In genomic region chr19:5006201-5006600, GRCh38 we compare ENCODE assay signal across 1 cellular context.
TF ChIP-seq lines count a peak whose summit lies in the region.

No MANE protein-coding gene starts in this region.

TF ChIP-seq in K562, 482 proteins besides CTCF, POLR2A, EP300 and RAD21 (continued from another document):
- no peak for TF ChIP-seq PKNOX1 (IDR thresholded peaks at IDR 0.05)
- no peak for TF ChIP-seq NUFIP1 (IDR thresholded peaks at IDR 0.05; ENCODE audit: partially characterized antibody)
- no peak for TF ChIP-seq ZNF766 (CRISPR knock-in tag; conservative IDR thresholded peaks at IDR 0.05)
- TF ChIP-seq MTF1 (CRISPR knock-in tag; IDR thresholded peaks at IDR 0.05; ENCODE audit: borderline replicate concordance) = no peak
- no peak for TF ChIP-seq KLF16 (IDR thresholded peaks at IDR 0.05)
- no peak for TF ChIP-seq MITF (IDR thresholded peaks at IDR 0.05)
- no peak for TF ChIP-seq MYNN (IDR thresholded peaks at IDR 0.05)
- TF ChIP-seq MYNN (CRISPR knock-in tag; IDR thresholded peaks at IDR 0.05) = no peak
- no peak for TF ChIP-seq SUPT5H (IDR thresholded peaks at IDR 0.05)
- no peak for TF ChIP-seq RBM34 (IDR thresholded peaks at IDR 0.05; ENCODE audit: borderline replicate concordance, insufficient read depth, low read length)
- no peak for TF ChIP-seq BRD4 (IDR thresholded peaks at IDR 0.05)
- TF ChIP-seq ARID1B (IDR thresholded peaks at IDR 0.05) = peak; percentile 51
- TF ChIP-seq ZNF668 (CRISPR knock-in tag; IDR thresholded peaks at IDR 0.05) = no peak
- TF ChIP-seq CBFA2T3 (IDR thresholded peaks at IDR 0.05) = peak; percentile 62
- no peak for TF ChIP-seq SAP30 (IDR thresholded peaks at IDR 0.05; ENCODE audit: borderline replicate concordance, insufficient read depth, low read depth, low read length, poor library complexity, severe bottlenecking)
- no peak for TF ChIP-seq ELF1 (tag; IDR thresholded peaks at IDR 0.05)
- TF ChIP-seq TCF3 (CRISPR knock-in tag; IDR thresholded peaks at IDR 0.05) = peak; percentile 47; the same call in 1 of the 2 replicates
- TF ChIP-seq HDGF (IDR thresholded peaks at IDR 0.05) = no peak
- TF ChIP-seq PREB (CRISPR knock-in tag; IDR thresholded peaks at IDR 0.05) = no peak
- no peak for TF ChIP-seq RFX5 (IDR thresholded peaks at IDR 0.05; ENCODE audit: low read depth, low read length)
- TF ChIP-seq ZFPM2 (CRISPR knock-in tag; IDR thresholded peaks at IDR 0.05) = no peak
- TF ChIP-seq RFX1 (IDR thresholded peaks at IDR 0.05) = peak; percentile 54
- no peak for TF ChIP-seq SMARCA4 (IDR thresholded peaks at IDR 0.05)
- TF ChIP-seq ZNF174 (CRISPR knock-in tag; IDR thresholded peaks at IDR 0.05) = no peak
- TF ChIP-seq CBFB (CRISPR knock-in tag; IDR thresholded peaks at IDR 0.05) = no peak
- no peak for TF ChIP-seq TAF7 (tag; IDR thresholded peaks at IDR 0.05)
- no peak for TF ChIP-seq SRSF3 (IDR thresholded peaks at IDR 0.05; ENCODE audit: insufficient read depth, low read length)
- TF ChIP-seq ZNF165 (CRISPR knock-in tag; IDR thresholded peaks at IDR 0.05; ENCODE audit: borderline replicate concordance) = no peak
- no peak for TF ChIP-seq SIN3B (IDR thresholded peaks at IDR 0.05; ENCODE audit: low read depth)
- TF ChIP-seq, protein P1, sequence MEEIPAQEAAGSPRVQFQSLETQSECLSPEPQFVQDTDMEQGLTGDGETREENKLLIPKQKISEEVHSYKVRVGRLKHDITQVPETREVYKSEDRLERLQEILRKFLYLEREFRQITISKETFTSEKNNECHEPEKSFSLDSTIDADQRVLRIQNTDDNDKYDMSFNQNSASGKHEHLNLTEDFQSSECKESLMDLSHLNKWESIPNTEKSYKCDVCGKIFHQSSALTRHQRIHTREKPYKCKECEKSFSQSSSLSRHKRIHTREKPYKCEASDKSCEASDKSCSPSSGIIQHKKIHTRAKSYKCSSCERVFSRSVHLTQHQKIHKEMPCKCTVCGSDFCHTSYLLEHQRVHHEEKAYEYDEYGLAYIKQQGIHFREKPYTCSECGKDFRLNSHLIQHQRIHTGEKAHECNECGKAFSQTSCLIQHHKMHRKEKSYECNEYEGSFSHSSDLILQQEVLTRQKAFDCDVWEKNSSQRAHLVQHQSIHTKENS (CRISPR knock-in tag; IDR thresholded peaks at IDR 0.05) = no peak
- TF ChIP-seq HDAC1 (IDR thresholded peaks at IDR 0.05) = no peak
- TF ChIP-seq, protein P2, sequence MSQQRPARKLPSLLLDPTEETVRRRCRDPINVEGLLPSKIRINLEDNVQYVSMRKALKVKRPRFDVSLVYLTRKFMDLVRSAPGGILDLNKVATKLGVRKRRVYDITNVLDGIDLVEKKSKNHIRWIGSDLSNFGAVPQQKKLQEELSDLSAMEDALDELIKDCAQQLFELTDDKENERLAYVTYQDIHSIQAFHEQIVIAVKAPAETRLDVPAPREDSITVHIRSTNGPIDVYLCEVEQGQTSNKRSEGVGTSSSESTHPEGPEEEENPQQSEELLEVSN (IDR thresholded peaks at IDR 0.05; ENCODE audit: borderline replicate concordance in 1 of 2, extremely low read depth in 1 of 2, insufficient read depth in 1 of 2, insufficient read length in 1 of 2, low read depth in 1 of 2, low read length in 1 of 2, poor library complexity in 1 of 2, severe bottlenecking in 1 of 2) = no peak
- no peak for TF ChIP-seq ZKSCAN1 (IDR thresholded peaks at IDR 0.05; ENCODE audit: low read depth, low read length)
- no peak for TF ChIP-seq CBX5 (IDR thresholded peaks at IDR 0.05; ENCODE audit: borderline replicate concordance, low read depth)
- TF ChIP-seq ATF4 (CRISPR knock-in tag; IDR thresholded peaks at IDR 0.05) = no peak
- peak; percentile 43; the same call in 1 of the 2 replicates for TF ChIP-seq CBFA2T2 (conservative IDR thresholded peaks at IDR 0.05)
- no peak for TF ChIP-seq BDP1 (IDR thresholded peaks at IDR 0.05; ENCODE audit: insufficient read depth, insufficient read length)
- TF ChIP-seq TCF7L2 (IDR thresholded peaks at IDR 0.05; ENCODE audit: low read depth, low read length) = no peak
- no peak for TF ChIP-seq LARP7 (IDR thresholded peaks at IDR 0.05)
- TF ChIP-seq ZNF384 (IDR thresholded peaks at IDR 0.05; ENCODE audit: low read depth, low read length) = no peak
- TF ChIP-seq TCF7 (IDR thresholded peaks at IDR 0.05; ENCODE audit: borderline replicate concordance) = no peak
